Comparison of ENCODE assay signal across 9 cellular contexts in genomic region chr4:175560628-175561027, GRCh38.
A peak's percentile ranks its signal among the peaks of the same experiment; 100 is the strongest.
DNase-seq lines count a peak whose midpoint lies in the region; ATAC-seq, FAIRE-seq and TF ChIP-seq lines count a peak whose summit lies in the region.
"Had no signal": no experiment of that assay in that cellular context is flagged by ENCODE, and none has a peak within 500 bp of the region (broad histone marks: within the 10 kb centered on the region; RNA-seq: fewer than 3 reads in every experiment).

No MANE protein-coding gene starts in this region.

- peak; percentile 55 for TF ChIP-seq CTCF in LNCaP clone FGC (IDR thresholded peaks at IDR 0.05; ENCODE audit: control insufficient read depth, extremely low read depth, insufficient read depth)

- no peak overlapping the region for H3K4me3 ChIP-seq in LNCaP clone FGC (ENCODE audit: low read depth, low read length)

- H3K9me3 Mint-ChIP-seq in stimulated activated effector memory CD8-positive, alpha-beta T cell treated with anti-CD3 and anti-CD28 coated beads, Interleukin-12 subunit alpha, Interleukin-12 subunit beta, amount 100 ng/mL, for 72 hours = peaks cover 11% of the 10 kb centered on the region

- in situ Hi-C loops in Caki2 (cut with HindIII; ENCODE audit: low pct_unique_long_range_greater_than_20kb, low sequenced_read_pairs) = no loop called here

- ATAC-seq in HG03095 (IDR thresholded peaks at IDR 0.05; ENCODE audit: unreplicated experiment) (no peak), HG02852 (IDR thresholded peaks at IDR 0.05; ENCODE audit: unreplicated experiment) (no peak)
- ATAC-seq in stimulated activated effector memory CD8-positive, alpha-beta T cell treated with anti-CD3 and anti-CD28 coated beads, Interleukin-12 subunit alpha, Interleukin-12 subunit beta, amount 100 ng/mL, for 72 hours = no peak

- H3K27ac Mint-ChIP-seq in stimulated activated effector memory CD8-positive, alpha-beta T cell treated with anti-CD3 and anti-CD28 coated beads, Interleukin-12 subunit alpha, Interleukin-12 subunit beta, amount 100 ng/mL, for 72 hours = no peak overlapping the region

- no peaks in the 10 kb centered on the region for H3K4me1 Mint-ChIP-seq in stimulated activated effector memory CD8-positive, alpha-beta T cell treated with anti-CD3 and anti-CD28 coated beads, Interleukin-12 subunit alpha, Interleukin-12 subunit beta, amount 100 ng/mL, for 72 hours

- peak; percentile 6 for DNase-seq in Caki2 (ENCODE audit: low read depth)
- DNase-seq in LNCaP clone FGC (ENCODE audit: low read depth) = peak; percentile 23
- DNase-seq in kidney glomerular epithelial cell (lab: John Stamatoyannopoulos, UW) = peak; percentile 40
- DNase-seq in stimulated activated effector memory CD8-positive, alpha-beta T cell treated with anti-CD3 and anti-CD28 coated beads, Interleukin-12 subunit alpha, Interleukin-12 subunit beta, amount 100 ng/mL, for 72 hours (ENCODE audit: low spot score in 2 of 2) = no peak
- DNase-seq in AG08396 (ENCODE audit: low spot score) = no peak
- DNase-seq: activated naive CD4-positive, alpha-beta T cell had no signal

- no peaks in the 10 kb centered on the region for H3K36me3 Mint-ChIP-seq in stimulated activated effector memory CD8-positive, alpha-beta T cell treated with anti-CD3 and anti-CD28 coated beads, Interleukin-12 subunit alpha, Interleukin-12 subunit beta, amount 100 ng/mL, for 72 hours

- FAIRE-seq in TTC549 (lab: Jason Lieb, UNC) = peak; percentile 74

- no peak overlapping the region for H3K4me3 Mint-ChIP-seq in stimulated activated effector memory CD8-positive, alpha-beta T cell treated with anti-CD3 and anti-CD28 coated beads, Interleukin-12 subunit alpha, Interleukin-12 subunit beta, amount 100 ng/mL, for 72 hours

Comparison
In these comparisons a context has a peak if more than half of its experiments do, and no peak if none do; other contexts are left out.
1. DNase-seq: peak in Caki2 (single experiment), LNCaP clone FGC (single experiment) and kidney glomerular epithelial cell (single experiment); none in stimulated activated effector memory CD8-positive, alpha-beta T cell treated with anti-CD3 and anti-CD28 coated beads, Interleukin-12 subunit alpha, Interleukin-12 subunit beta, amount 100 ng/mL, for 72 hours (0 of 2) and AG08396 (single experiment).